ENCODE assay signal across 19 cellular contexts in genomic region chr13:43760257-43760656, GRCh38.
"Had no signal": no experiment of that assay in that cellular context is flagged by ENCODE, and none has a peak within 500 bp of the region (broad histone marks: within the 10 kb centered on the region; RNA-seq: fewer than 3 reads in every experiment).

No MANE protein-coding gene starts in this region.

- H3K27ac ChIP-seq: foreskin keratinocyte, hepatocyte, left ventricle myocardium inferior, lower lobe of right lung, neural progenitor cell, ovary, thyroid gland, upper lobe of left lung, uterus had no signal

- DNase-seq: effector CD4-positive, alpha-beta T cell; endodermal cell; erythroblast; foreskin keratinocyte; head of caudate nucleus; kidney; left cardiac atrium; left ventricle myocardium inferior; lower lobe of right lung; nucleus accumbens; ovary; right cardiac atrium; stimulated activated CD4-positive, alpha-beta T cell treated with anti-CD3 and anti-CD28 coated beads, Interleukin-2, amount 100 ng/mL, for 48 hours; stimulated activated naive CD4-positive, alpha-beta T cell treated with Interleukin-2 at 50 U/mL for 16 hours; thyroid gland; upper lobe of left lung; uterus had no signal
